Comparison of ENCODE assay signal across 1 cellular context in genomic region chr2:7007846-7008741, GRCh38.
TF ChIP-seq lines count a peak whose summit lies in the region.

No MANE protein-coding gene starts in this region.

TF ChIP-seq in SK-N-SH, 30 proteins besides CTCF, POLR2A, EP300 and RAD21 (continued from another document):
- no peak for TF ChIP-seq NRF1 (IDR thresholded peaks at IDR 0.05; ENCODE audit: low read depth, low read length)
- peak; percentile 98 for TF ChIP-seq TCF12 (IDR thresholded peaks at IDR 0.05)
- TF ChIP-seq, protein P1, sequence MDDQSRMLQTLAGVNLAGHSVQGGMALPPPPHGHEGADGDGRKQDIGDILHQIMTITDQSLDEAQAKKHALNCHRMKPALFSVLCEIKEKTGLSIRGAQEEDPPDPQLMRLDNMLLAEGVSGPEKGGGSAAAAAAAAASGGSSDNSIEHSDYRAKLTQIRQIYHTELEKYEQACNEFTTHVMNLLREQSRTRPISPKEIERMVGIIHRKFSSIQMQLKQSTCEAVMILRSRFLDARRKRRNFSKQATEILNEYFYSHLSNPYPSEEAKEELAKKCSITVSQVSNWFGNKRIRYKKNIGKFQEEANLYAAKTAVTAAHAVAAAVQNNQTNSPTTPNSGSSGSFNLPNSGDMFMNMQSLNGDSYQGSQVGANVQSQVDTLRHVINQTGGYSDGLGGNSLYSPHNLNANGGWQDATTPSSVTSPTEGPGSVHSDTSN (IDR thresholded peaks at IDR 0.05): peak; percentile 93
- TF ChIP-seq USF1 (IDR thresholded peaks at IDR 0.05; ENCODE audit: borderline replicate concordance, low read depth): peak; percentile 89
- TF ChIP-seq JUND (IDR thresholded peaks at IDR 0.05): peak; percentile 92
- TF ChIP-seq NFIC (IDR thresholded peaks at IDR 0.05; ENCODE audit: borderline replicate concordance): peak; percentile 100
- TF ChIP-seq POLR2AphosphoS5 (IDR thresholded peaks at IDR 0.05; ENCODE audit: low read depth, low read length): peak; percentile 85
- peak; percentile 81; the same call in 1 of the 2 replicates for TF ChIP-seq SIN3A (IDR thresholded peaks at IDR 0.05; ENCODE audit: borderline replicate concordance, low read depth, low read length)
- peak; percentile 88 for TF ChIP-seq GATA2 (CRISPR knock-in tag; IDR thresholded peaks at IDR 0.05)
- peak; percentile 98 for TF ChIP-seq RXRA (IDR thresholded peaks at IDR 0.05; ENCODE audit: borderline replicate concordance, low read depth)
